In the genomic region with DNA sequence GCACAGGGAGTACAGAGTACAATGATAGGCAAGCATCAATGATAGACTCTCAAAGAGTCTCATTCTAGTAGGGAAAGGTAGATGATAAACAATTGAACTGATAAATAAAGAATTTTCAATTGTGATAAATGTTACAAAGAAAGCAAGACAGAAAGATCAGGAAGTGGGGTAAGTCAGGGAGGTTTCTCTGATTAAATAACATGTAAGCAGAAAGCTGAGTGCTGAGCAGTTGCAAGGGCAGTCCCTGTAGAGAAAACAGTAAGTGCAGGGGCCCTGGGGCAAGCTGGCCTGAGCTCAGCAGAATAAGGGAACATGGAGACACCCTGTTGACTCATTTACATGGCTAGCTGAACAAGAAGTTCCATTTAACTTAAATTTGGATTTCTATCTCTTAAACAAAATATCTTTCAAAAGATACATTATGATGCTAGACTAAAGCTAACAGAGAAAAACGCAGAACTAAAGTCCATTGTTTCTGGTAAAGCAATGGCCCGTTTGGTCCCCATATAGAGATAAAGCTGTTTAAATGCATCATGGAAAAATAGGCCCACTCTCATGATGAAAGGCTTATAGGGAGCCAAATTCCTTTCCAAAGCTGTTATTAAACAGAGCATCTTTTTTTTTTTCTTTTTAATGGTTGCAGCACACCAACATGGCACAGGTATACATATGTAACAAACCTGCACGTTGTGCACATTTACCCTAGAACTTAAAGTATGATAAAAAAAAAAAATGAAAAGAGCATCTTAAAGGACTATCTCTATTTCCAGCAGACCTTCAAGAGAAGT, we compare ENCODE assay signal across 17 cellular contexts. TPM values are rescaled to one million over a fixed set of nuclear protein-coding genes. Genes with fewer than 3 reads are reported as not detected.
DNase-seq lines count a peak whose midpoint lies in the region; ATAC-seq and TF ChIP-seq lines count a peak whose summit lies in the region.
"Had no signal": no experiment of that assay in that cellular context is flagged by ENCODE, and none has a peak within 500 bp of the region (broad histone marks: within the 10 kb centered on the region; RNA-seq: fewer than 3 reads in every experiment).

No MANE protein-coding gene starts in this region.

- H3K14ac ChIP-seq in IMR-90 (replicated peaks; ENCODE audit: low read depth, low read length) = no peak overlapping the region

- H3K56ac ChIP-seq in IMR-90 (ENCODE audit: extremely low read depth, insufficient read depth, low read length) = no peak overlapping the region

- no peak overlapping the region for H2AK9ac ChIP-seq in IMR-90 (replicated peaks; ENCODE audit: low read depth, low read length, poor library complexity)

- 0 out of 2 replicates have a peak, but pooled peaks cover 5% of the 10 kb centered on the region for H3K9me1 ChIP-seq in IMR-90 (ENCODE audit: insufficient read depth, low read length)

- TF ChIP-seq CTCF in IMR-90 (conservative IDR thresholded peaks at IDR 0.05; ENCODE audit: low read depth, low read length) (no peak), osteoblast (IDR thresholded peaks at IDR 0.05; ENCODE audit: extremely low read depth, low read depth, low read length) (no peak), tibial nerve (IDR thresholded peaks at IDR 0.05) (no peak)

- TF ChIP-seq RAD21 in IMR-90 (IDR thresholded peaks at IDR 0.05; ENCODE audit: low read length) = no peak

- CTCF ChIA-PET in CD8-positive, alpha-beta memory T cell (lab: Charles Lee) = interaction anchor here (0.7 to 1.4 kb wide), 4 partner anchors 63 to 154 kb away, joined by 3 to 6 read pairs (median 3); no protein-coding TSS in a partner anchor
- CTCF ChIA-PET in IMR-90 (lab: Yijun Ruan, JAX) = no interaction called here

- H3K79me2 ChIP-seq in osteoblast (ENCODE audit: insufficient read depth, low read length) = no peaks in the 10 kb centered on the region

- no peak for TF ChIP-seq POLR2A in IMR-90 (IDR thresholded peaks at IDR 0.05; ENCODE audit: low read depth, low read length)
- TF ChIP-seq POLR2A in tibial nerve (IDR thresholded peaks at IDR 0.05) = no peak

- no peaks in the 10 kb centered on the region for H3K79me1 ChIP-seq in IMR-90 (ENCODE audit: low read depth in 1 of 2, low read length in 2 of 2)

- H3K36me3 ChIP-seq in CD8-positive, alpha-beta memory T cell (ENCODE audit: insufficient read depth, low read length) = no peaks in the 10 kb centered on the region
- H3K36me3 ChIP-seq in IMR-90 (ENCODE audit: control insufficient read depth, insufficient read depth, low read length) (no peaks in the 10 kb centered on the region), osteoblast (ENCODE audit: insufficient read depth, low read length) (no peaks in the 10 kb centered on the region), tibial nerve (no peaks in the 10 kb centered on the region)
- H3K36me3 ChIP-seq: ovary had no signal

- no peak overlapping the region for H4K91ac ChIP-seq in IMR-90 (ENCODE audit: insufficient read depth, low read depth, low read length)

- no peak for DNase-seq in CD8-positive, alpha-beta memory T cell
- no peak for DNase-seq in IMR-90
- peak; percentile 65 for DNase-seq in osteoblast (ENCODE audit: insufficient read length, low spot score, missing footprints)
- no peak for DNase-seq in HT-29 (ENCODE audit: low spot score)
- DNase-seq in tibial nerve (ENCODE audit: low spot score in 2 of 2) = no peak
- DNase-seq: activated CD4-positive, alpha-beta T cell treated with anti-CD3 and anti-CD28 coated beads for 1 hour; activated CD8-positive, alpha-beta memory T cell treated with anti-CD3 and anti-CD28 coated beads, Interleukin-2, amount 50 U/mL, for 4 hours; activated naive CD4-positive, alpha-beta T cell treated with Interleukin-2 at 50 U/mL for 16 hours; GF-D8; NCI-H1436 treated with DMSO at 0.1 percent for 48 hours; NCI-H2171 treated with DMSO at 0.1 percent for 48 hours; NCI-H69; ovary; T1000 had no signal

- no peak overlapping the region for H2BK120ac ChIP-seq in IMR-90 (ENCODE audit: low read depth, low read length)

- no peaks in the 10 kb centered on the region for H3K9me3 ChIP-seq in CD8-positive, alpha-beta memory T cell (ENCODE audit: low read length)
- H3K9me3 ChIP-seq in IMR-90 (ENCODE audit: control insufficient read depth, insufficient read depth, low read length) (no peaks in the 10 kb centered on the region), osteoblast (ENCODE audit: low read depth, low read length) (no peaks in the 10 kb centered on the region), tibial nerve (no peaks in the 10 kb centered on the region)
- H3K9me3 ChIP-seq: ovary had no signal

- peak overlapping the region; percentile 77 for H3K27ac ChIP-seq in CD8-positive, alpha-beta memory T cell (ENCODE audit: low read depth, low read length)
- H3K27ac ChIP-seq in IMR-90 (ENCODE audit: insufficient read depth, low read length) (no peak overlapping the region), osteoblast (ENCODE audit: low read depth, low read length) (no peak overlapping the region), tibial nerve (peak overlapping the region in 1 of 4 donors; percentile 84)
- H3K27ac ChIP-seq: coronary artery had no signal

- no peaks in the 10 kb centered on the region for H3K27me3 ChIP-seq in CD8-positive, alpha-beta memory T cell (ENCODE audit: insufficient read depth, low read length, poor library complexity, severe bottlenecking)
- H3K27me3 ChIP-seq in IMR-90 (ENCODE audit: control insufficient read depth, insufficient read depth, low read length) = no peaks in the 10 kb centered on the region
- no peaks in the 10 kb centered on the region for H3K27me3 ChIP-seq in osteoblast (ENCODE audit: insufficient read depth, low read length)
- no peaks in the 10 kb centered on the region for H3K27me3 ChIP-seq in tibial nerve
- H3K27me3 ChIP-seq: ovary had no signal

- H2BK15ac ChIP-seq in IMR-90 (ENCODE audit: low read depth, low read length) = no peak overlapping the region

- no peak overlapping the region for H3K4ac ChIP-seq in IMR-90 (ENCODE audit: low read depth, low read length)

- no peaks in the 10 kb centered on the region for H3K9me3 Mint-ChIP-seq in CD8-positive, alpha-beta memory T cell

- H3K4me3 Mint-ChIP-seq in CD8-positive, alpha-beta memory T cell = peak overlapping the region in 1 of 7 donors; percentile 35

- no peak overlapping the region for H4K8ac ChIP-seq in IMR-90 (ENCODE audit: low read depth in 2 of 2, low read length in 2 of 2)

- H3K9ac ChIP-seq in IMR-90 (ENCODE audit: low read depth, low read length) = no peak overlapping the region

- POLR2A ChIA-PET in CD8-positive, alpha-beta memory T cell (lab: Charles Lee) = no interaction called here
- POLR2A ChIA-PET in IMR-90 (lab: Charles Lee; ENCODE audit: unreplicated experiment) = no interaction called here

- H2BK5ac ChIP-seq in IMR-90 (ENCODE audit: low read depth, low read length, poor library complexity, severe bottlenecking) = no peak overlapping the region

- peaks cover 10 to 27% (median 26%) of the 10 kb centered on the region in 3 donors for H3K4me1 Mint-ChIP-seq in CD8-positive, alpha-beta memory T cell

- H4K20me1 ChIP-seq in IMR-90 (ENCODE audit: insufficient read depth, low read length) (no peaks in the 10 kb centered on the region), osteoblast (ENCODE audit: insufficient read depth, low read length) (no peaks in the 10 kb centered on the region)

- no peaks in the 10 kb centered on the region for H3K27me3 Mint-ChIP-seq in CD8-positive, alpha-beta memory T cell

- ATAC-seq in IMR-90 (ENCODE audit: low read depth) = no peak
- peak; percentile 53 for ATAC-seq in esophagus mucosa
- ATAC-seq in HG02885 (IDR thresholded peaks at IDR 0.05; ENCODE audit: poor library complexity, unreplicated experiment) = no peak

- in situ Hi-C loops in IMR-90 (cut with MboI; ENCODE audit: low sequenced_read_pairs) = loop anchor here (10.0 kb wide), 1 partner anchor 243 kb away; a partner anchor contains a TSS

- H3K4me2 ChIP-seq in IMR-90 (ENCODE audit: low read depth, low read length) (no peak overlapping the region), osteoblast (ENCODE audit: insufficient read depth, low read length) (no peak overlapping the region)

- no peak overlapping the region for H3K23ac ChIP-seq in IMR-90 (ENCODE audit: low read depth, low read length)

- peak overlapping the region in 1 of 8 donors; percentile 41 for H3K27ac Mint-ChIP-seq in CD8-positive, alpha-beta memory T cell

- peak overlapping the region; percentile 34; the same call in 1 of the 2 replicates for H3K18ac ChIP-seq in IMR-90 (ENCODE audit: low read depth, low read length)

- no peak for TF ChIP-seq EP300 in tibial nerve (IDR thresholded peaks at IDR 0.05)

- no CpG with 5 or more reads among the region's 3 CpGs for WGBS in IMR-90 (ENCODE audit: extremely low coverage in 2 of 2, insufficient read length in 1 of 2), 2 experiments
- 52 to 57% methylated on average over 3 of the region's 3 CpGs for WGBS in tibial nerve, 2 donors

- dilution Hi-C loops in IMR-90 (cut with HindIII; ENCODE audit: low sequenced_read_pairs, unreplicated experiment) = no loop called here

- H2AK5ac ChIP-seq in IMR-90 (ENCODE audit: low read depth, low read length) = no peak overlapping the region

- H4K5ac ChIP-seq in IMR-90 (ENCODE audit: low read depth, low read length) = no peak overlapping the region

- H3K36me3 Mint-ChIP-seq in CD8-positive, alpha-beta memory T cell = peaks cover 12 to 19% (median 15%) of the 10 kb centered on the region in 3 donors

- H2AFZ ChIP-seq in IMR-90 (replicated peaks; ENCODE audit: low read length, poor library complexity) = no peak overlapping the region
- peak overlapping the region; percentile 48 for H2AFZ ChIP-seq in osteoblast (ENCODE audit: low read length)

- BruUV-seq in IMR-90 (replicated peaks; lab: Mats Ljungman, UMichigan) = no TSS peak

- no peak overlapping the region for H2BK20ac ChIP-seq in IMR-90 (ENCODE audit: low read depth, low read length)

- intact Hi-C loops in IMR-90 (cut with micrococcal nuclease) = no loop called here

- no peak overlapping the region for H3K4me3 ChIP-seq in CD8-positive, alpha-beta memory T cell (ENCODE audit: low read length)
- H3K4me3 ChIP-seq in IMR-90 (ENCODE audit: insufficient read depth, low read depth, low read length) (no peak overlapping the region), osteoblast (ENCODE audit: insufficient read depth, low read length) (no peak overlapping the region), tibial nerve (no peak overlapping the region)
- H3K4me3 ChIP-seq: coronary artery, ovary had no signal

- peaks cover 13% of the 10 kb centered on the region for H3K4me1 ChIP-seq in CD8-positive, alpha-beta memory T cell (ENCODE audit: insufficient read depth, low read length)
- 0 out of 2 replicates have a peak, but pooled peaks cover 3% of the 10 kb centered on the region for H3K4me1 ChIP-seq in IMR-90 (ENCODE audit: control insufficient read depth, insufficient read depth, low read length)
- peaks cover 8% of the 10 kb centered on the region for H3K4me1 ChIP-seq in osteoblast (ENCODE audit: insufficient read depth, low read length)
- H3K4me1 ChIP-seq in tibial nerve = peaks cover 0 to 22% (median 3%) of the 10 kb centered on the region in 4 donors

RNA-seq across cellular contexts. Expression of a gene that starts 5.3 kb away (rescaled TPM):
- total RNA-seq in CD8-positive, alpha-beta memory T cell = 100 to 1,000 TPM; 267 to 298 TPM
- 127 TPM for polyA plus RNA-seq in CD8-positive, alpha-beta memory T cell
- total RNA-seq in IMR-90 (2012; rRNA removed) (4.4 and 5.0 TPM in 2 replicates), esophagus mucosa (8.8 TPM), osteoblast (8.5 and 10.5 TPM in 2 replicates), tibial nerve (10 to 100 TPM; 21.6 to 48.4 (median 32.8) TPM)
- 12.6 and 14.2 TPM in 2 replicates for polyA plus RNA-seq in IMR-90 (2012; rRNA removed)
- 3.5 and 6.8 TPM in 2 replicates for polyA plus RNA-seq in IMR-90 (2012; cell fraction: cytosol; rRNA removed)
- polyA plus RNA-seq in IMR-90 (2012; cell fraction: nucleus; rRNA removed; ENCODE audit: low replicate concordance) = 29.5 and 108 TPM in 2 replicates
- total RNA-seq in HT-29 (2014; rRNA removed; shearing (Covaris generic)) = 1.2 and 1.7 TPM in 2 replicates

Comparison
In these comparisons a context has a peak if more than half of its experiments do, and no peak if none do; other contexts are left out.
1. RNA of a gene that starts 5.3 kb away (total RNA-seq): 267 to 298 TPM in CD8-positive, alpha-beta memory T cell; 21.6 to 48.4 TPM in tibial nerve, 8.5 to 10.5 TPM in osteoblast, 8.8 TPM in esophagus mucosa (single experiment), 4.4 to 5.0 TPM in IMR-90 and 1.2 to 1.7 TPM in HT-29; every median in the first group is over 4 times any median in the second.